8 cellular contexts compared by ENCODE assay signal in the genomic region with DNA sequence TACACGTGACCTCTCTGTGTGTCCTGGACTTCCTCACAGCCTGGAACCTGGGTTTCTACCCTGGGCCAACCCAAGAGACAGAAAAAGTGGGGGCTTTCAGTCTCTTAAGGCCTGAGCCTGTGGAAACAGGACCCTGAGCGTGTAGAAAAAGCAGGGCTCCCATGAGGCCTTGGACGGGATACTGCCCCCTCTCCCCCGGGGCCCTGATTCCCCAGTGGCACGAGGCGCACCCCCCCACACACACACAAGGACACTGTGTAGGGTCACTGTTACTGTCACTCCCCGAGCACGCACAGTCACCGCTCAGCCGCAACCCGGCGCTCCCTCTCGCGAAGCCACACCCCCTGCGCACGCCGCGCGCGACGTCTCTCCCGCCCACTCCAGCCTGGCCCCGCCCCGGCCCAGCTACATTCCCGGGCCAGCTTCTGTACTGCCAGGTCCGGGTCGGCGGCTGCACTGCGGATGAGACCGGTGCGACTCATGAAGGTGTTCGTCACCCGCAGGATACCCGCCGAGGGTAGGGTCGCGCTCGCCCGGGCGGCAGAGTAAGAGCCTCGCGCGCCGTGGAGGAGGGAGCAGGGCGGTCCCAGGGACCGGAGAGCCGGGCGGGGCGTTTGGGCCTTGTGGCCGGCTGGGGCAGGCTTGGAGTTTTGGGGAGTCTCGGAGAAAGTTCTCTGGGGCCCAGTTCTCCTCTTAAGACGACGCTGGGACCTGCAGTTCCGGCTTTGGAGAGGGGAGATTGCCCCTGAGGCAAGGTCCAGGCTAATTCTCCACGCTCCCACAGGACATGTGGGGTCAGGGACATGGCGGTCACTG.
DNase-seq lines count a peak whose midpoint lies in the region; ATAC-seq and TF ChIP-seq lines count a peak whose summit lies in the region.

GRHPR (plus strand) TSS at position 408 of the 816 bp plus-strand sequence; CDS start at position 463, 55 bp downstream.

- TF ChIP-seq CTCF in AG09309 (IDR thresholded peaks at IDR 0.05; ENCODE audit: control insufficient read depth, insufficient read depth, low read depth, low read length, missing control alignments) = no peak

- DNase-seq in AG09309 (ENCODE audit: low read depth) (no peak), NCI-H345 treated with DMSO at 0.1 percent for 48 hours (lab: John Stamatoyannopoulos, UW; ENCODE audit: unreplicated experiment) (peak; percentile 65), cerebellar nuclear complex (lab: John Stamatoyannopoulos, UW) (peak; percentile 21 to 76), kidney glomerular epithelial cell (lab: John Stamatoyannopoulos, UW) (peak; percentile 64)
- DNase-seq in activated CD4-positive, CD25-positive, alpha-beta regulatory T cell treated with anti-CD3 and anti-CD28 coated beads, Interleukin-2, amount 50 U/mL, for 72 hours = peak; percentile 94
- DNase-seq in stimulated activated CD4-positive, alpha-beta T cell treated with anti-CD3 and anti-CD28 coated beads, Interleukin-1b, Interleukin-23, amount 100 ng/mL, for 24 hours (ENCODE audit: low read depth in 4 of 4, low spot score in 1 of 4) = peak; percentile 79 to 90 (median 88)

- peak; percentile 95 for ATAC-seq in GM18909 (IDR thresholded peaks at IDR 0.05; ENCODE audit: poor library complexity, unreplicated experiment)
- ATAC-seq in HG03159 (IDR thresholded peaks at IDR 0.05; ENCODE audit: unreplicated experiment) = peak; percentile 90

- H3K4me3 ChIP-seq in AG09309 (ENCODE audit: control insufficient read depth, low read depth, low read length) = peak within 1 kb of the TSS; percentile 86
